ENCODE assay signal across 1 cellular context in the genomic region with DNA sequence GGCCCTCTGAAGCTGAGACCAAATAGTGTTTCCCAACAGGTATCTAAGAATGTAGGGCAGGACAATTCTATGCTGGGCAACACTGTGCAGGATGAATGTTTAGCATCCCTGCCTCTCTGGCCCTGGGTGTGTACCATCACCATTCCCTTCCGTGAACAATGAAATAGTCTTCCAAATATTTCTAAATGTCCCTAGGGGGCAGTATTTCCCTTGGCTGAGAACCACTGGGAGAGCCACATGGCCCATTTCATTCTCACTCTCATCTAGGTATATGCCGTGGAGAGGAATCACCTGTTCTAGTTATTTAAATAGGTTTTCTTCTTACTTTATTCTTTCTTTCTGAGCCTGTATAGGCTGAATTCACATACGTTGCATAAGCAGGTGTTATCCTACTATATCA.
TF ChIP-seq lines count a peak whose summit lies in the region.

No MANE protein-coding gene starts in this region.

TF ChIP-seq in SK-N-SH treated with all-trans-retinoic acid at 6 μM for 48 hours, 23 proteins besides CTCF, POLR2A, EP300 and RAD21 (continued from another document):
- TF ChIP-seq TCF4 (CRISPR knock-in tag; IDR thresholded peaks at IDR 0.05; ENCODE audit: borderline replicate concordance) (no peak), ZNF70 (CRISPR knock-in tag; IDR thresholded peaks at IDR 0.05) (no peak), SNAI2 (CRISPR knock-in tag; IDR thresholded peaks at IDR 0.05) (no peak), PPARA (CRISPR knock-in tag; IDR thresholded peaks at IDR 0.05; ENCODE audit: borderline replicate concordance) (no peak), GLIS3 (CRISPR knock-in tag; IDR thresholded peaks at IDR 0.05) (no peak), TOX (CRISPR knock-in tag; IDR thresholded peaks at IDR 0.05; ENCODE audit: borderline replicate concordance) (no peak)
- TF ChIP-seq, protein P1, sequence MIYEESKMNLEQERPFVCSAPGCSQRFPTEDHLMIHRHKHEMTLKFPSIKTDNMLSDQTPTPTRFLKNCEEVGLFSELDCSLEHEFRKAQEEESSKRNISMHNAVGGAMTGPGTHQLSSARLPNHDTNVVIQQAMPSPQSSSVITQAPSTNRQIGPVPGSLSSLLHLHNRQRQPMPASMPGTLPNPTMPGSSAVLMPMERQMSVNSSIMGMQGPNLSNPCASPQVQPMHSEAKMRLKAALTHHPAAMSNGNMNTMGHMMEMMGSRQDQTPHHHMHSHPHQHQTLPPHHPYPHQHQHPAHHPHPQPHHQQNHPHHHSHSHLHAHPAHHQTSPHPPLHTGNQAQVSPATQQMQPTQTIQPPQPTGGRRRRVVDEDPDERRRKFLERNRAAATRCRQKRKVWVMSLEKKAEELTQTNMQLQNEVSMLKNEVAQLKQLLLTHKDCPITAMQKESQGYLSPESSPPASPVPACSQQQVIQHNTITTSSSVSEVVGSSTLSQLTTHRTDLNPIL (CRISPR knock-in tag; IDR thresholded peaks at IDR 0.05; ENCODE audit: low read depth) = no peak
- TF ChIP-seq, protein P2, sequence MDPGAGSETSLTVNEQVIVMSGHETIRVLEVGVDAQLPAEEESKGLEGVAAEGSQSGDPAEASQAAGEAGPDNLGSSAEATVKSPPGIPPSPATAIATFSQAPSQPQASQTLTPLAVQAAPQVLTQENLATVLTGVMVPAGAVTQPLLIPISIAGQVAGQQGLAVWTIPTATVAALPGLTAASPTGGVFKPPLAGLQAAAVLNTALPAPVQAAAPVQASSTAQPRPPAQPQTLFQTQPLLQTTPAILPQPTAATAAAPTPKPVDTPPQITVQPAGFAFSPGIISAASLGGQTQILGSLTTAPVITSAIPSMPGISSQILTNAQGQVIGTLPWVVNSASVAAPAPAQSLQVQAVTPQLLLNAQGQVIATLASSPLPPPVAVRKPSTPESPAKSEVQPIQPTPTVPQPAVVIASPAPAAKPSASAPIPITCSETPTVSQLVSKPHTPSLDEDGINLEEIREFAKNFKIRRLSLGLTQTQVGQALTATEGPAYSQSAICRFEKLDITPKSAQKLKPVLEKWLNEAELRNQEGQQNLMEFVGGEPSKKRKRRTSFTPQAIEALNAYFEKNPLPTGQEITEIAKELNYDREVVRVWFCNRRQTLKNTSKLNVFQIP (CRISPR knock-in tag; IDR thresholded peaks at IDR 0.05; ENCODE audit: borderline replicate concordance, low read depth) = no peak
